Comparison of ENCODE assay signal across 13 cellular contexts in the genomic region with DNA sequence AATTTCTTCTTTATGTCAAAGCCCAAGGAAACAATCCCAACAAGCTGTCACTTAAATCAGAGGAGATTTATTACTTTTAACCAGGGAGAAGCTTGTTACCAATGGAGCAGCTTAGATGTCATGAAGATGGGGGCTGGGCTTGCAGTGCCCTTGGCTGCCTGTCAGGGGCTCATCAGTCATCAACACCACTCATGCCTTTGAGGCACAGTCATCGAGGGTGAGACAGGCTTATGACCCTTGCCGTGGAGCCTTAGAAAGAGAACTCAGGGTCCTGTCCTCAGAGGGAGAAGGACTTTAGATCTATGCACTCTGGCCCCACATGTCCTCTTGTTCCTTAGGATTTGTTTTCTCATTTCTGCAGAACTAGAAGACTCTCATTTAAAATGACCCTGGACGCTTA.
DNase-seq lines count a peak whose midpoint lies in the region; ATAC-seq, FAIRE-seq and TF ChIP-seq lines count a peak whose summit lies in the region.
"Had no signal": no experiment of that assay in that cellular context is flagged by ENCODE, and none has a peak within 500 bp of the region (broad histone marks: within the 10 kb centered on the region; RNA-seq: fewer than 3 reads in every experiment).

No MANE protein-coding gene starts in this region.

- H4K20me1 ChIP-seq in GM23248 (ENCODE audit: insufficient read depth) (no peaks in the 10 kb centered on the region), hepatocyte (ENCODE audit: insufficient read depth, poor library complexity, severe bottlenecking) (no peaks in the 10 kb centered on the region)

- H3K4me2 ChIP-seq in A549 (peak overlapping the region; percentile 36; the same call in 2 of the 3 replicates), GM23248 (ENCODE audit: unreplicated experiment) (peak overlapping the region; percentile 27), hepatocyte (no peak overlapping the region)

- no peak overlapping the region for H3K9ac ChIP-seq in GM23248
- H3K9ac ChIP-seq: parathyroid adenoma had no signal

- H3K9me2 ChIP-seq in GM23248 (ENCODE audit: insufficient read depth) = no peaks in the 10 kb centered on the region
- no peaks in the 10 kb centered on the region for H3K9me2 ChIP-seq in hepatocyte (replicated peaks; ENCODE audit: insufficient read depth)

- H3K4me3 Mint-ChIP-seq in activated T-cell treated with anti-CD3 and anti-CD28 coated beads, Interleukin-2, amount 50 U/mL, for 24 hours = no peak overlapping the region

- POLR2A ChIA-PET in A549 (lab: Yijun Ruan, JAX) (no interaction called here), RWPE1 (lab: Yijun Ruan, JAX; ENCODE audit: low non-redundant PET) (no interaction called here)

- H3K4me1 Mint-ChIP-seq in activated T-cell treated with anti-CD3 and anti-CD28 coated beads, Interleukin-2, amount 50 U/mL, for 24 hours (ENCODE audit: low read depth) = no peaks in the 10 kb centered on the region

- H3K36me3 ChIP-seq in GM23248 (ENCODE audit: low read depth) (no peaks in the 10 kb centered on the region), hepatocyte (replicated peaks; ENCODE audit: insufficient read depth, low read depth) (no peaks in the 10 kb centered on the region)

- no peak for FAIRE-seq in A549 (lab: Jason Lieb, UNC)
- FAIRE-seq: colon had no signal

- H2AFZ ChIP-seq in GM23248 (no peak overlapping the region), hepatocyte (no peak overlapping the region)
- H2AFZ ChIP-seq: parathyroid adenoma had no signal

- no peaks in the 10 kb centered on the region for H3K9me3 ChIP-seq in A549
- H3K9me3 ChIP-seq in GM23248 (ENCODE audit: low read depth) = no peaks in the 10 kb centered on the region
- H3K9me3 ChIP-seq in hepatocyte (ENCODE audit: low read depth) = no peaks in the 10 kb centered on the region

- H3K79me2 ChIP-seq in GM23248 (ENCODE audit: insufficient read depth) = no peaks in the 10 kb centered on the region
- H3K79me2 ChIP-seq in hepatocyte = no peaks in the 10 kb centered on the region
- H3K79me2 ChIP-seq: parathyroid adenoma had no signal

- peak in 1 of 2 experiments; percentile 17 for DNase-seq in A549 (ENCODE audit: low read depth in 1 of 2, low spot score in 1 of 2)
- peak; percentile 52 for DNase-seq in GM23248
- peak; percentile 64 for DNase-seq in RWPE1 (ENCODE audit: low spot score)
- DNase-seq in hepatocyte (ENCODE audit: low spot score) = peak; percentile 38
- no peak for DNase-seq in NCI-H2227 (lab: John Stamatoyannopoulos, UW; ENCODE audit: unreplicated experiment)
- DNase-seq in DMS 273 (lab: John Stamatoyannopoulos, UW; ENCODE audit: unreplicated experiment) = no peak
- DNase-seq in activated T-cell treated with anti-CD3 and anti-CD28 coated beads, Interleukin-2, amount 50 U/mL, for 24 hours = no peak
- no peak for DNase-seq in NCI-H2171 treated with DMSO at 0.1 percent for 48 hours (lab: John Stamatoyannopoulos, UW)
- DNase-seq: DMS79, T-helper 1 cell had no signal

- ATAC-seq in A549 = peak; percentile 61 to 63; a peak in 4 of 6 replicates
- ATAC-seq: activated CD4-positive, CD25-positive, alpha-beta regulatory T cell treated with anti-CD3 and anti-CD28 coated beads, Interleukin-2, amount 50 U/mL, for 24 hours had no signal

- TF ChIP-seq RAD21 in A549 (conservative IDR thresholded peaks at IDR 0.05 in 1 of 2, IDR thresholded peaks at IDR 0.05 in 1 of 2) = no peak

- no peaks in the 10 kb centered on the region for H3K36me3 Mint-ChIP-seq in activated T-cell treated with anti-CD3 and anti-CD28 coated beads, Interleukin-2, amount 50 U/mL, for 24 hours (ENCODE audit: low read depth)

- TF ChIP-seq CTCF in A549 (IDR thresholded peaks at IDR 0.05) = no peak
- no peak for TF ChIP-seq CTCF in RWPE1 (conservative IDR thresholded peaks at IDR 0.05; ENCODE audit: low read depth)
- TF ChIP-seq CTCF in hepatocyte (IDR thresholded peaks at IDR 0.05; ENCODE audit: poor library complexity) = no peak

- in situ Hi-C loops in GM23248 (cut with MboI) = no loop called here

- H3F3A ChIP-seq in GM23248 (ENCODE audit: insufficient read depth) = peaks cover 5% of the 10 kb centered on the region; the same call in 1 of the 2 replicates

- H3K4me1 ChIP-seq in A549 = peaks cover 18% of the 10 kb centered on the region; the same call in 2 of the 3 replicates
- peaks cover 20% of the 10 kb centered on the region for H3K4me1 ChIP-seq in GM23248 (ENCODE audit: insufficient read depth)
- peaks cover 19% of the 10 kb centered on the region for H3K4me1 ChIP-seq in hepatocyte (ENCODE audit: insufficient read depth)

- TF ChIP-seq POLR2A in A549 (IDR thresholded peaks at IDR 0.05; ENCODE audit: low read length) = no peak

- no peak overlapping the region for H3K27ac Mint-ChIP-seq in activated T-cell treated with anti-CD3 and anti-CD28 coated beads, Interleukin-2, amount 50 U/mL, for 24 hours

- H3K9me3 Mint-ChIP-seq in activated T-cell treated with anti-CD3 and anti-CD28 coated beads, Interleukin-2, amount 50 U/mL, for 24 hours = peaks cover 1% of the 10 kb centered on the region

- CTCF ChIA-PET in A549 (lab: Yijun Ruan, JAX) = interaction anchor here (1.0 kb wide), 1 partner anchor 9 kb away, joined by 3 read pairs; no protein-coding TSS in a partner anchor
- CTCF ChIA-PET in RWPE1 (lab: Yijun Ruan, JAX) = no interaction called here

- H3K27ac ChIP-seq in A549 (peak overlapping the region in 1 of 2 experiments; percentile 70; a peak in 3 of 6 replicates), GM23248 (peak overlapping the region; percentile 32; the same call in 1 of the 2 replicates), RWPE1 (peak overlapping the region; percentile 78), hepatocyte (peak overlapping the region; percentile 80)
- H3K27ac ChIP-seq: parathyroid adenoma had no signal

- H3K27me3 ChIP-seq in GM23248 (replicated peaks; ENCODE audit: insufficient read depth) (no peaks in the 10 kb centered on the region), hepatocyte (no peaks in the 10 kb centered on the region)

- no peaks in the 10 kb centered on the region for H3K27me3 Mint-ChIP-seq in activated T-cell treated with anti-CD3 and anti-CD28 coated beads, Interleukin-2, amount 50 U/mL, for 24 hours

- no peak for TF ChIP-seq EP300 in A549 (IDR thresholded peaks at IDR 0.05)

- H3K4me3 ChIP-seq in A549 = no peak overlapping the region
- H3K4me3 ChIP-seq in GM23248 = no peak overlapping the region
- H3K4me3 ChIP-seq in hepatocyte = no peak overlapping the region

- WGBS in A549 (ENCODE audit: missing lambda C conversion rate) = 2% methylated on average over 3 of the region's 3 CpGs
- 2 to 3% methylated on average over 3 of the region's 3 CpGs for WGBS in GM23248 (ENCODE audit: low coverage in 1 of 2, low lambda C conversion rate in 2 of 2, missing lambda C conversion rate in 2 of 2), 2 experiments
- 47% methylated on average over 3 of the region's 3 CpGs for WGBS in hepatocyte (ENCODE audit: low lambda C conversion rate, missing lambda C conversion rate)

TF ChIP-seq in A549, 52 proteins besides CTCF, POLR2A, EP300 and RAD21:
- no peak for TF ChIP-seq FOSL2 (IDR thresholded peaks at IDR 0.05)
- 0 out of 2 replicates have a peak, but pooled peaks have one; percentile 22 for TF ChIP-seq FOSL2 (CRISPR knock-in tag; IDR thresholded peaks at IDR 0.05)
- no peak for TF ChIP-seq CBX8 (IDR thresholded peaks at IDR 0.05)

Comparison
In these comparisons a context has a peak if more than half of its experiments do, and no peak if none do; other contexts are left out.
1. DNase-seq: peak in GM23248 (single experiment), RWPE1 (single experiment) and hepatocyte (single experiment); none in NCI-H2227 (single experiment), DMS 273 (single experiment), activated T-cell treated with anti-CD3 and anti-CD28 coated beads, Interleukin-2, amount 50 U/mL, for 24 hours (single experiment) and NCI-H2171 treated with DMSO at 0.1 percent for 48 hours (single experiment).